Comparison of ENCODE assay signal across 1 cellular context in the genomic region with DNA sequence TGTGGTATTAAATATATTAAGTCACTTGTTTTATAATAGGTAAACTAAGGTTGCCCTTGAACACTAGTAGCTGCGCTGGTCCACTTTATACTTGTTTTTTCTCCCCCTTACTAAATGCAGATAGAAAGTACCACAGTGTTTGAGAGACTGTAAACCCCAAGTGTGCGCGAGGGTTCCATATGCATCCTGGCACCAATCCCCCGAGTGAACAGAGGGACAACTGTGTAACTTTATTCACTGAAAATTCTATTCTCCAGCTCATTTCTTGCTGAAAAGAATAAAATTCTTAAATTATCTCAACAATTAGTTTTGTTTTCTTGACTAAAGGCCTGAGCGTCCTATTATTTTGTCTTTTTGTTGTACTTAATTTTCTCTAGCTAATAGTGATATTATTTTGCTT.
TF ChIP-seq lines count a peak whose summit lies in the region.

No MANE protein-coding gene starts in this region.

TF ChIP-seq in HepG2, 621 proteins besides CTCF, POLR2A, EP300 and RAD21:
- TF ChIP-seq, protein P1, sequence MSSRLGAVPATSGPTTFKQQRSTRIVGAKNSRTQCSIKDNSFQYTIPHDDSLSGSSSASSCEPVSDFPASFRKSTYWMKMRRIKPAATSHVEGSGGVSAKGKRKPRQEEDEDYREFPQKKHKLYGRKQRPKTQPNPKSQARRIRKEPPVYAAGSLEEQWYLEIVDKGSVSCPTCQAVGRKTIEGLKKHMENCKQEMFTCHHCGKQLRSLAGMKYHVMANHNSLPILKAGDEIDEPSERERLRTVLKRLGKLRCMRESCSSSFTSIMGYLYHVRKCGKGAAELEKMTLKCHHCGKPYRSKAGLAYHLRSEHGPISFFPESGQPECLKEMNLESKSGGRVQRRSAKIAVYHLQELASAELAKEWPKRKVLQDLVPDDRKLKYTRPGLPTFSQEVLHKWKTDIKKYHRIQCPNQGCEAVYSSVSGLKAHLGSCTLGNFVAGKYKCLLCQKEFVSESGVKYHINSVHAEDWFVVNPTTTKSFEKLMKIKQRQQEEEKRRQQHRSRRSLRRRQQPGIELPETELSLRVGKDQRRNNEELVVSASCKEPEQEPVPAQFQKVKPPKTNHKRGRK (CRISPR knock-in tag; IDR thresholded peaks at IDR 0.05): no peak
- TF ChIP-seq LCORL (IDR thresholded peaks at IDR 0.05) (no peak), LCORL (CRISPR knock-in tag; IDR thresholded peaks at IDR 0.05) (no peak), RARA (CRISPR knock-in tag; IDR thresholded peaks at IDR 0.05) (no peak), HOXA3 (CRISPR knock-in tag; IDR thresholded peaks at IDR 0.05) (no peak), ZNF121 (CRISPR knock-in tag; IDR thresholded peaks at IDR 0.05) (no peak), KMT2B (CRISPR knock-in tag; IDR thresholded peaks at IDR 0.05) (no peak), ZMYM3 (CRISPR knock-in tag; IDR thresholded peaks at IDR 0.05) (no peak), JARID2 (CRISPR knock-in tag; IDR thresholded peaks at IDR 0.05; ENCODE audit: insufficient replicate concordance) (no peak), CBX5 (CRISPR knock-in tag; IDR thresholded peaks at IDR 0.05; ENCODE audit: borderline replicate concordance) (no peak), NAIF1 (CRISPR knock-in tag; IDR thresholded peaks at IDR 0.05; ENCODE audit: borderline replicate concordance) (no peak), ZSCAN29 (CRISPR knock-in tag; conservative IDR thresholded peaks at IDR 0.05) (no peak), POGZ (CRISPR knock-in tag; IDR thresholded peaks at IDR 0.05) (no peak)
- TF ChIP-seq, protein P2, sequence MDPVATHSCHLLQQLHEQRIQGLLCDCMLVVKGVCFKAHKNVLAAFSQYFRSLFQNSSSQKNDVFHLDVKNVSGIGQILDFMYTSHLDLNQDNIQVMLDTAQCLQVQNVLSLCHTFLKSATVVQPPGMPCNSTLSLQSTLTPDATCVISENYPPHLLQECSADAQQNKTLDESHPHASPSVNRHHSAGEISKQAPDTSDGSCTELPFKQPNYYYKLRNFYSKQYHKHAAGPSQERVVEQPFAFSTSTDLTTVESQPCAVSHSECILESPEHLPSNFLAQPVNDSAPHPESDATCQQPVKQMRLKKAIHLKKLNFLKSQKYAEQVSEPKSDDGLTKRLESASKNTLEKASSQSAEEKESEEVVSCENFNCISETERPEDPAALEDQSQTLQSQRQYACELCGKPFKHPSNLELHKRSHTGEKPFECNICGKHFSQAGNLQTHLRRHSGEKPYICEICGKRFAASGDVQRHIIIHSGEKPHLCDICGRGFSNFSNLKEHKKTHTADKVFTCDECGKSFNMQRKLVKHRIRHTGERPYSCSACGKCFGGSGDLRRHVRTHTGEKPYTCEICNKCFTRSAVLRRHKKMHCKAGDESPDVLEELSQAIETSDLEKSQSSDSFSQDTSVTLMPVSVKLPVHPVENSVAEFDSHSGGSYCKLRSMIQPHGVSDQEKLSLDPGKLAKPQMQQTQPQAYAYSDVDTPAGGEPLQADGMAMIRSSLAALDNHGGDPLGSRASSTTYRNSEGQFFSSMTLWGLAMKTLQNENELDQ (CRISPR knock-in tag; IDR thresholded peaks at IDR 0.05; ENCODE audit: borderline replicate concordance): no peak
- TF ChIP-seq, protein P3, sequence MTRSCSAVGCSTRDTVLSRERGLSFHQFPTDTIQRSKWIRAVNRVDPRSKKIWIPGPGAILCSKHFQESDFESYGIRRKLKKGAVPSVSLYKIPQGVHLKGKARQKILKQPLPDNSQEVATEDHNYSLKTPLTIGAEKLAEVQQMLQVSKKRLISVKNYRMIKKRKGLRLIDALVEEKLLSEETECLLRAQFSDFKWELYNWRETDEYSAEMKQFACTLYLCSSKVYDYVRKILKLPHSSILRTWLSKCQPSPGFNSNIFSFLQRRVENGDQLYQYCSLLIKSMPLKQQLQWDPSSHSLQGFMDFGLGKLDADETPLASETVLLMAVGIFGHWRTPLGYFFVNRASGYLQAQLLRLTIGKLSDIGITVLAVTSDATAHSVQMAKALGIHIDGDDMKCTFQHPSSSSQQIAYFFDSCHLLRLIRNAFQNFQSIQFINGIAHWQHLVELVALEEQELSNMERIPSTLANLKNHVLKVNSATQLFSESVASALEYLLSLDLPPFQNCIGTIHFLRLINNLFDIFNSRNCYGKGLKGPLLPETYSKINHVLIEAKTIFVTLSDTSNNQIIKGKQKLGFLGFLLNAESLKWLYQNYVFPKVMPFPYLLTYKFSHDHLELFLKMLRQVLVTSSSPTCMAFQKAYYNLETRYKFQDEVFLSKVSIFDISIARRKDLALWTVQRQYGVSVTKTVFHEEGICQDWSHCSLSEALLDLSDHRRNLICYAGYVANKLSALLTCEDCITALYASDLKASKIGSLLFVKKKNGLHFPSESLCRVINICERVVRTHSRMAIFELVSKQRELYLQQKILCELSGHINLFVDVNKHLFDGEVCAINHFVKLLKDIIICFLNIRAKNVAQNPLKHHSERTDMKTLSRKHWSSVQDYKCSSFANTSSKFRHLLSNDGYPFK (CRISPR knock-in tag; IDR thresholded peaks at IDR 0.05; ENCODE audit: borderline replicate concordance): no peak
- TF ChIP-seq, protein P4, sequence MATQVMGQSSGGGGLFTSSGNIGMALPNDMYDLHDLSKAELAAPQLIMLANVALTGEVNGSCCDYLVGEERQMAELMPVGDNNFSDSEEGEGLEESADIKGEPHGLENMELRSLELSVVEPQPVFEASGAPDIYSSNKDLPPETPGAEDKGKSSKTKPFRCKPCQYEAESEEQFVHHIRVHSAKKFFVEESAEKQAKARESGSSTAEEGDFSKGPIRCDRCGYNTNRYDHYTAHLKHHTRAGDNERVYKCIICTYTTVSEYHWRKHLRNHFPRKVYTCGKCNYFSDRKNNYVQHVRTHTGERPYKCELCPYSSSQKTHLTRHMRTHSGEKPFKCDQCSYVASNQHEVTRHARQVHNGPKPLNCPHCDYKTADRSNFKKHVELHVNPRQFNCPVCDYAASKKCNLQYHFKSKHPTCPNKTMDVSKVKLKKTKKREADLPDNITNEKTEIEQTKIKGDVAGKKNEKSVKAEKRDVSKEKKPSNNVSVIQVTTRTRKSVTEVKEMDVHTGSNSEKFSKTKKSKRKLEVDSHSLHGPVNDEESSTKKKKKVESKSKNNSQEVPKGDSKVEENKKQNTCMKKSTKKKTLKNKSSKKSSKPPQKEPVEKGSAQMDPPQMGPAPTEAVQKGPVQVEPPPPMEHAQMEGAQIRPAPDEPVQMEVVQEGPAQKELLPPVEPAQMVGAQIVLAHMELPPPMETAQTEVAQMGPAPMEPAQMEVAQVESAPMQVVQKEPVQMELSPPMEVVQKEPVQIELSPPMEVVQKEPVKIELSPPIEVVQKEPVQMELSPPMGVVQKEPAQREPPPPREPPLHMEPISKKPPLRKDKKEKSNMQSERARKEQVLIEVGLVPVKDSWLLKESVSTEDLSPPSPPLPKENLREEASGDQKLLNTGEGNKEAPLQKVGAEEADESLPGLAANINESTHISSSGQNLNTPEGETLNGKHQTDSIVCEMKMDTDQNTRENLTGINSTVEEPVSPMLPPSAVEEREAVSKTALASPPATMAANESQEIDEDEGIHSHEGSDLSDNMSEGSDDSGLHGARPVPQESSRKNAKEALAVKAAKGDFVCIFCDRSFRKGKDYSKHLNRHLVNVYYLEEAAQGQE (IDR thresholded peaks at IDR 0.05; ENCODE audit: borderline replicate concordance in 1 of 2, low read depth in 1 of 2, low read length in 2 of 2): no peak
- TF ChIP-seq, protein P5, sequence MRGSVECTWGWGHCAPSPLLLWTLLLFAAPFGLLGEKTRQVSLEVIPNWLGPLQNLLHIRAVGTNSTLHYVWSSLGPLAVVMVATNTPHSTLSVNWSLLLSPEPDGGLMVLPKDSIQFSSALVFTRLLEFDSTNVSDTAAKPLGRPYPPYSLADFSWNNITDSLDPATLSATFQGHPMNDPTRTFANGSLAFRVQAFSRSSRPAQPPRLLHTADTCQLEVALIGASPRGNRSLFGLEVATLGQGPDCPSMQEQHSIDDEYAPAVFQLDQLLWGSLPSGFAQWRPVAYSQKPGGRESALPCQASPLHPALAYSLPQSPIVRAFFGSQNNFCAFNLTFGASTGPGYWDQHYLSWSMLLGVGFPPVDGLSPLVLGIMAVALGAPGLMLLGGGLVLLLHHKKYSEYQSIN (CRISPR knock-in tag; IDR thresholded peaks at IDR 0.05; ENCODE audit: borderline replicate concordance): no peak
- TF ChIP-seq, protein P6, sequence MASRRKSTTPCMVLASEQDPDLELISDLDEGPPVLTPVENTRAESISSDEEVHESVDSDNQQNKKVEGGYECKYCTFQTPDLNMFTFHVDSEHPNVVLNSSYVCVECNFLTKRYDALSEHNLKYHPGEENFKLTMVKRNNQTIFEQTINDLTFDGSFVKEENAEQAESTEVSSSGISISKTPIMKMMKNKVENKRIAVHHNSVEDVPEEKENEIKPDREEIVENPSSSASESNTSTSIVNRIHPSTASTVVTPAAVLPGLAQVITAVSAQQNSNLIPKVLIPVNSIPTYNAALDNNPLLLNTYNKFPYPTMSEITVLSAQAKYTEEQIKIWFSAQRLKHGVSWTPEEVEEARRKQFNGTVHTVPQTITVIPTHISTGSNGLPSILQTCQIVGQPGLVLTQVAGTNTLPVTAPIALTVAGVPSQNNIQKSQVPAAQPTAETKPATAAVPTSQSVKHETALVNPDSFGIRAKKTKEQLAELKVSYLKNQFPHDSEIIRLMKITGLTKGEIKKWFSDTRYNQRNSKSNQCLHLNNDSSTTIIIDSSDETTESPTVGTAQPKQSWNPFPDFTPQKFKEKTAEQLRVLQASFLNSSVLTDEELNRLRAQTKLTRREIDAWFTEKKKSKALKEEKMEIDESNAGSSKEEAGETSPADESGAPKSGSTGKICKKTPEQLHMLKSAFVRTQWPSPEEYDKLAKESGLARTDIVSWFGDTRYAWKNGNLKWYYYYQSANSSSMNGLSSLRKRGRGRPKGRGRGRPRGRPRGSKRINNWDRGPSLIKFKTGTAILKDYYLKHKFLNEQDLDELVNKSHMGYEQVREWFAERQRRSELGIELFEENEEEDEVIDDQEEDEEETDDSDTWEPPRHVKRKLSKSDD (CRISPR knock-in tag; IDR thresholded peaks at IDR 0.05; ENCODE audit: low read depth): no peak
